8 cellular contexts compared by ENCODE assay signal in genomic region chr1:25858906-25859789, GRCh38. TPM values are rescaled to one million over a fixed set of nuclear protein-coding genes. Genes with fewer than 3 reads are reported as not detected.
DNase-seq lines count a peak whose midpoint lies in the region; ATAC-seq and TF ChIP-seq lines count a peak whose summit lies in the region.

Gene AUNIP (minus strand): TSS chr1:25859457. CDS start chr1:25859357, 100 bp downstream.

- H3K9ac ChIP-seq in fibroblast of lung (ENCODE audit: insufficient read depth, low read length) = peak within 1 kb of the TSS; percentile 65

- H4K20me1 ChIP-seq in fibroblast of lung (ENCODE audit: control insufficient read depth, extremely low read depth, insufficient read depth, low read length) = no peaks in the 10 kb centered on the region

- H3K27me3 Mint-ChIP-seq in naive thymus-derived CD8-positive, alpha-beta T cell = peaks cover 0 to 2% (median 0%) of the 10 kb centered on the region in 5 donors
- H3K27me3 Mint-ChIP-seq in stimulated activated memory B cell treated with anti-CD40 and anti-IgM and Interleukin-4, amounts not matched to agents 10 μg/mL and 1 μg/mL and 100 μg/mL, for 72 hours = no peaks in the 10 kb centered on the region

- DNase-seq in DMS 273 (lab: John Stamatoyannopoulos, UW; ENCODE audit: unreplicated experiment) = peak; percentile 96
- peak; percentile 73 for DNase-seq in Jurkat, Clone E6-1 (ENCODE audit: low read depth, low spot score)
- peak; percentile 42 for DNase-seq in Panc1 (ENCODE audit: low read depth, low spot score)
- peak; percentile 84 for DNase-seq in activated T-helper 1 cell treated with Interleukin-2 at 50 U/mL for 16 hours (ENCODE audit: low read depth)
- DNase-seq in fibroblast of lung (ENCODE audit: low read depth in 2 of 2) = peak; percentile 81 to 84
- DNase-seq in naive thymus-derived CD8-positive, alpha-beta T cell = peak; percentile 80 to 93 (median 88)

- H3K27me3 ChIP-seq in Panc1 (ENCODE audit: control insufficient read depth, insufficient read depth, low read length) (no peaks in the 10 kb centered on the region), fibroblast of lung (ENCODE audit: control insufficient read depth, insufficient read depth, low read length) (no peaks in the 10 kb centered on the region)

- H3K36me3 ChIP-seq in Panc1 (ENCODE audit: control insufficient read depth, insufficient read depth, low read length) = no peaks in the 10 kb centered on the region; the same call in 1 of the 2 replicates
- peaks cover 5% of the 10 kb centered on the region for H3K36me3 ChIP-seq in fibroblast of lung (ENCODE audit: control insufficient read depth, insufficient read depth, low read length)

- no TSS peak for BruUV-seq in Panc1 (replicated peaks; lab: Mats Ljungman, UMichigan)

- POLR2A ChIA-PET in Panc1 (lab: Charles Lee) = no interaction called here
- POLR2A ChIA-PET in naive thymus-derived CD8-positive, alpha-beta T cell (lab: Charles Lee) = interaction anchor here (0.5 to 2.0 kb wide), 3 partner anchors 16 to 143 kb away, joined by 3 to 11 read pairs (median 4); partner anchors contain the start of genes MTFR1L and PAQR7

- H3K4me1 Mint-ChIP-seq in naive thymus-derived CD8-positive, alpha-beta T cell = peaks cover 11 to 28% (median 20%) of the 10 kb centered on the region in 4 donors
- peaks cover 24% of the 10 kb centered on the region for H3K4me1 Mint-ChIP-seq in stimulated activated memory B cell treated with anti-CD40 and anti-IgM and Interleukin-4, amounts not matched to agents 10 μg/mL and 1 μg/mL and 100 μg/mL, for 72 hours

- peaks cover 0 to 9% (median under 1%) of the 10 kb centered on the region in 3 donors for H3K36me3 Mint-ChIP-seq in naive thymus-derived CD8-positive, alpha-beta T cell
- H3K36me3 Mint-ChIP-seq in stimulated activated memory B cell treated with anti-CD40 and anti-IgM and Interleukin-4, amounts not matched to agents 10 μg/mL and 1 μg/mL and 100 μg/mL, for 72 hours = peaks cover 9% of the 10 kb centered on the region

- no peaks in the 10 kb centered on the region for H3K9me3 Mint-ChIP-seq in naive thymus-derived CD8-positive, alpha-beta T cell
- H3K9me3 Mint-ChIP-seq in stimulated activated memory B cell treated with anti-CD40 and anti-IgM and Interleukin-4, amounts not matched to agents 10 μg/mL and 1 μg/mL and 100 μg/mL, for 72 hours = no peaks in the 10 kb centered on the region

- H3K27ac ChIP-seq in Panc1 (ENCODE audit: low read length) (peak within 1 kb of the TSS; percentile 98), fibroblast of lung (ENCODE audit: insufficient read depth, low read length) (peak within 1 kb of the TSS; percentile 89)

- ATAC-seq in GM21528 (IDR thresholded peaks at IDR 0.05; ENCODE audit: low FRiP score, unreplicated experiment) (peak; percentile 79), Panc1 (peak; percentile 92)
- ATAC-seq in naive thymus-derived CD8-positive, alpha-beta T cell = peak; percentile 98 to 99
- peak; percentile 94 for ATAC-seq in stimulated activated memory B cell treated with anti-CD40 and anti-IgM and Interleukin-4, amounts not matched to agents 10 μg/mL and 1 μg/mL and 100 μg/mL, for 72 hours

- no peak for TF ChIP-seq CTCF in Panc1 (IDR thresholded peaks at IDR 0.05)
- TF ChIP-seq CTCF in fibroblast of lung (conservative IDR thresholded peaks at IDR 0.05 in 1 of 2, IDR thresholded peaks at IDR 0.05 in 1 of 2; ENCODE audit: low read depth in 1 of 2, low read length in 2 of 2) = no peak

- in situ Hi-C loops in Panc1 (cut with HindIII; ENCODE audit: low pct_unique_long_range_greater_than_20kb, low sequenced_read_pairs) = no loop called here

- intact Hi-C loops in Panc1 (cut with micrococcal nuclease; ENCODE audit: unreplicated experiment) = no loop called here

- CTCF ChIA-PET in Panc1 (lab: Charles Lee) = interaction anchor here (0.8 kb wide), 1 partner anchor 36 kb away, joined by 3 read pairs; no protein-coding TSS in a partner anchor

- peak within 1 kb of the TSS; percentile 84 to 96 (median 95) for H3K27ac Mint-ChIP-seq in naive thymus-derived CD8-positive, alpha-beta T cell
- peak within 1 kb of the TSS; percentile 89 for H3K27ac Mint-ChIP-seq in stimulated activated memory B cell treated with anti-CD40 and anti-IgM and Interleukin-4, amounts not matched to agents 10 μg/mL and 1 μg/mL and 100 μg/mL, for 72 hours

- H3K4me2 ChIP-seq in fibroblast of lung (ENCODE audit: extremely low read depth, insufficient read depth, low read length) = peak within 1 kb of the TSS; percentile 98

- H3K4me1 ChIP-seq in Panc1 (ENCODE audit: control insufficient read depth, insufficient read depth, low read length) (peaks cover 15% of the 10 kb centered on the region; the same call in 1 of the 2 replicates), fibroblast of lung (ENCODE audit: control insufficient read depth, extremely low read depth, insufficient read depth, low read length) (peaks cover 4% of the 10 kb centered on the region)

- H3K9me3 ChIP-seq in Panc1 (ENCODE audit: control insufficient read depth, insufficient read depth, low read depth, low read length) (no peaks in the 10 kb centered on the region), fibroblast of lung (ENCODE audit: control insufficient read depth, insufficient read depth, low read depth, low read length) (no peaks in the 10 kb centered on the region)

- H2AFZ ChIP-seq in fibroblast of lung (ENCODE audit: low read length) = peak within 1 kb of the TSS; percentile 96

- H3K79me2 ChIP-seq in fibroblast of lung (ENCODE audit: control insufficient read depth, insufficient read depth, low read length) = peaks cover 5% of the 10 kb centered on the region

- peak within 1 kb of the TSS; percentile 87 to 96 (median 92) for H3K4me3 Mint-ChIP-seq in naive thymus-derived CD8-positive, alpha-beta T cell
- peak within 1 kb of the TSS; percentile 75 for H3K4me3 Mint-ChIP-seq in stimulated activated memory B cell treated with anti-CD40 and anti-IgM and Interleukin-4, amounts not matched to agents 10 μg/mL and 1 μg/mL and 100 μg/mL, for 72 hours

- peak within 1 kb of the TSS; percentile 95 for H3K4me3 ChIP-seq in Jurkat, Clone E6-1 (ENCODE audit: low read length)
- peak within 1 kb of the TSS; percentile 64 to 74 for H3K4me3 ChIP-seq in Panc1 (ENCODE audit: low read depth in 2 of 2, low read length in 2 of 2)
- peak within 1 kb of the TSS; percentile 73 to 84 (median 76) for H3K4me3 ChIP-seq in fibroblast of lung (replicated peaks in 1 of 4; ENCODE audit: control extremely low read depth in 1 of 4, insufficient read depth in 1 of 4, low read depth in 3 of 4, low read length in 4 of 4)

RNA-seq across cellular contexts. Expression of gene AUNIP, which starts in this region (rescaled TPM):
- polyA plus RNA-seq in Jurkat, Clone E6-1 (2012; ENCODE audit: insufficient read depth, insufficient read length) = 11.0 TPM
- total RNA-seq in Panc1 (2021; ENCODE audit: unreplicated experiment) (12.2 TPM), fibroblast of lung (under 0.01 and 0.33 TPM in 2 replicates)
- polyA plus RNA-seq in Panc1 (2012; ENCODE audit: insufficient read length) = 3.1 TPM
- 1.2 and 3.4 TPM in 2 replicates for polyA plus RNA-seq in fibroblast of lung
- 0.90 and 2.2 TPM in 2 replicates for polyA plus RNA-seq in fibroblast of lung (2012)
- 0.82 and 1.9 TPM in 2 replicates for polyA minus RNA-seq in fibroblast of lung (ENCODE audit: low replicate concordance)
- not detected for total RNA-seq in naive thymus-derived CD8-positive, alpha-beta T cell
- polyA plus RNA-seq in naive thymus-derived CD8-positive, alpha-beta T cell = not detected

Comparison
In these comparisons a context has a peak if more than half of its experiments do, and no peak if none do; other contexts are left out.
1. Peak in every context shown above with its lines: DNase-seq, ATAC-seq, H3K4me3 ChIP-seq and H3K27ac ChIP-seq.
2. Peak in DNase-seq and ATAC-seq in naive thymus-derived CD8-positive, alpha-beta T cell; RNA of the gene not detected or under 1 TPM.
3. DNase-seq: peak in every context shown above with its lines; median percentile 96 in DMS 273; 88 in naive thymus-derived CD8-positive, alpha-beta T cell; 84 in activated T-helper 1 cell treated with Interleukin-2 at 50 U/mL for 16 hours; 82 in fibroblast of lung; 73 in Jurkat, Clone E6-1; 42 in Panc1.